ENCODE assay signal across 14 cellular contexts in the genomic region with DNA sequence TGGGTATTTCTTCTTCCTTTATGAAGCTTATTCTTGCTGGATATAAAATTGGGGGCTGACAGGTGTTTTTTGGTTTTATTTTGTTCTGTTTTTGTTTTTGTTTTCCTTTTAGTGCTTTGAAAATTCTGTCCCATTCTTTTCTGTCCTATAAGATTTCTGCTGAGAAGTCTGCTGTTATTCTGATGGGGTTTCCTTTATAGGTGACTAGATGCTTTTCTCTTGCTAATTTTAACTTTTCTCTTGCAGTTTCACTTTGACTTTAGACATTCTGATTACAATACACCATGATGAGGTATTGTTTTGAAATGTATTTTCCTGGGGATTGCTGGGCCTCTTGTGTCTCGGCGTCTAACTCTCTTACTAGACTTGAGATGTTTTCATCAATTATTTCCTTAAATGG. TPM values are rescaled to one million over a fixed set of nuclear protein-coding genes. Genes with fewer than 3 reads are reported as not detected.
DNase-seq lines count a peak whose midpoint lies in the region; ATAC-seq and TF ChIP-seq lines count a peak whose summit lies in the region.
"Had no signal": no experiment of that assay in that cellular context is flagged by ENCODE, and none has a peak within 500 bp of the region (broad histone marks: within the 10 kb centered on the region; RNA-seq: fewer than 3 reads in every experiment).

No MANE protein-coding gene starts in this region.

- DNase-seq in activated naive CD4-positive, alpha-beta T cell treated with anti-CD3 and anti-CD28 coated beads, Interleukin-2, amount 50 U/mL, for 72 hours (ENCODE audit: low spot score in 2 of 2) = no peak
- no peak for DNase-seq in activated naive CD4-positive, alpha-beta T cell treated with Interleukin-2 at 50 U/mL for 16 hours
- DNase-seq in left colon = no peak
- no peak for DNase-seq in left ventricle myocardium inferior
- no peak for DNase-seq in uterus
- no peak for DNase-seq in posterior cingulate gyrus
- DNase-seq: aorta, IMR-90, kidney, NCI-H187, tibial artery had no signal

- peak; percentile 36 to 86 for ATAC-seq in activated naive CD4-positive, alpha-beta T cell treated with anti-CD3 and anti-CD28 coated beads, Interleukin-2, amount 50 U/mL, for 72 hours
- ATAC-seq in HG02571 (IDR thresholded peaks at IDR 0.05; ENCODE audit: unreplicated experiment) (peak; percentile 51), HG03469 (IDR thresholded peaks at IDR 0.05; ENCODE audit: unreplicated experiment) (peak; percentile 49), left colon (no peak)

- intact Hi-C loops in left colon (cut with DNase I, micrococcal nuclease) = no loop called here
- intact Hi-C loops in left ventricle myocardium inferior (cut with micrococcal nuclease) = no loop called here
- intact Hi-C loops in uterus (cut with DNase I; ENCODE audit: low total_unique reads) = no loop called here
- intact Hi-C loops in posterior cingulate gyrus (cut with DNase I) = no loop called here

- no peaks in the 10 kb centered on the region for H3K4me1 ChIP-seq in left ventricle myocardium inferior
- no peaks in the 10 kb centered on the region for H3K4me1 ChIP-seq in uterus
- H3K4me1 ChIP-seq: tibial artery had no signal

- H3K36me3 ChIP-seq in left ventricle myocardium inferior (peaks cover 11% of the 10 kb centered on the region), uterus (no peaks in the 10 kb centered on the region)

- H3K27ac Mint-ChIP-seq in activated naive CD4-positive, alpha-beta T cell treated with anti-CD3 and anti-CD28 coated beads, Interleukin-2, amount 50 U/mL, for 72 hours = peak overlapping the region; percentile 72 to 90

- peaks cover 34 to 62% of the 10 kb centered on the region in 2 donors for H3K36me3 Mint-ChIP-seq in activated naive CD4-positive, alpha-beta T cell treated with anti-CD3 and anti-CD28 coated beads, Interleukin-2, amount 50 U/mL, for 72 hours

- H3K27ac ChIP-seq in left ventricle myocardium inferior (replicated peaks) = no peak overlapping the region
- H3K27ac ChIP-seq in uterus = no peak overlapping the region
- H3K27ac ChIP-seq: tibial artery had no signal

- H3K4me3 ChIP-seq in left ventricle myocardium inferior = no peak overlapping the region
- H3K4me3 ChIP-seq in uterus = no peak overlapping the region
- H3K4me3 ChIP-seq: tibial artery had no signal

- H3K9me3 ChIP-seq in left ventricle myocardium inferior (replicated peaks) (no peaks in the 10 kb centered on the region), uterus (no peaks in the 10 kb centered on the region)
- H3K9me3 ChIP-seq: tibial artery had no signal

- TF ChIP-seq POLR2A in uterus (IDR thresholded peaks at IDR 0.05) = no peak

- TF ChIP-seq CTCF in left ventricle myocardium inferior (IDR thresholded peaks at IDR 0.05; ENCODE audit: borderline replicate concordance) (no peak), uterus (IDR thresholded peaks at IDR 0.05) (no peak)

- H3K27me3 ChIP-seq in left ventricle myocardium inferior (ENCODE audit: low read depth) (no peaks in the 10 kb centered on the region), uterus (no peaks in the 10 kb centered on the region)
- H3K27me3 ChIP-seq: tibial artery had no signal

- H3K9me3 Mint-ChIP-seq in activated naive CD4-positive, alpha-beta T cell treated with anti-CD3 and anti-CD28 coated beads, Interleukin-2, amount 50 U/mL, for 72 hours = peaks cover 0 to 26% of the 10 kb centered on the region in 2 donors

RNA-seq across cellular contexts. Expression of gene TTC14, which starts 22.8 kb away (rescaled TPM):
- total RNA-seq in activated naive CD4-positive, alpha-beta T cell treated with anti-CD3 and anti-CD28 coated beads, Interleukin-2, amount 50 U/mL, for 72 hours = 10 to 100 TPM; 49.2 to 65.3 TPM
- 10 to 100 TPM; 31.6 to 32.4 TPM for total RNA-seq in left colon
- 13.7 TPM for total RNA-seq in left ventricle myocardium inferior
- total RNA-seq in uterus = 10 to 100 TPM; 29.7 to 90.1 (median 54.0) TPM

RNA-seq across cellular contexts. Expression of gene CCDC39, which starts 54.6 kb away (rescaled TPM):
- under 1 TPM in 1 of 2 donors, not detected in 1; 0.09 TPM for total RNA-seq in activated naive CD4-positive, alpha-beta T cell treated with anti-CD3 and anti-CD28 coated beads, Interleukin-2, amount 50 U/mL, for 72 hours
- total RNA-seq in left colon (not detected), left ventricle myocardium inferior (not detected), uterus (1 to 10 TPM in 1 of 4 donors, not detected in 3; 1.5 TPM)
- total RNA-seq: activated CD8-positive, alpha-beta memory T cell treated with anti-CD3 and anti-CD28 coated beads for 36 hours; IMR-90 had no signal
